Comparison of ENCODE assay signal across 22 cellular contexts in genomic region chr11:70296681-70297080, GRCh38.
"Had no signal": no experiment of that assay in that cellular context is flagged by ENCODE, and none has a peak within 500 bp of the region (broad histone marks: within the 10 kb centered on the region; RNA-seq: fewer than 3 reads in every experiment).

No MANE protein-coding gene starts in this region.

- H3K36me3 ChIP-seq: ovary, right atrium auricular region had no signal

- H3K9me3 ChIP-seq: colonic mucosa, esophagus muscularis mucosa, gastrocnemius medialis, ovary, psoas muscle, right atrium auricular region, tibial artery had no signal

- ATAC-seq: effector memory CD8-positive, alpha-beta T cell; gastrocnemius medialis; left colon; psoas muscle; stimulated activated naive CD8-positive, alpha-beta T cell treated with anti-CD3 and anti-CD28 coated beads, Interleukin-15, amount 100 ng/mL, for 72 hours had no signal

- H3K27ac ChIP-seq: colonic mucosa, dorsolateral prefrontal cortex, esophagus muscularis mucosa, gastrocnemius medialis, ovary, psoas muscle, right atrium auricular region, skin epidermis, tibial artery, VCaP had no signal

- DNase-seq: activated CD4-positive, alpha-beta memory T cell treated with anti-CD3 and anti-CD28 coated beads, Interleukin-2, amount 10 ng/mL, durations not matched to agents 7 days and 5 days; activated CD4-positive, alpha-beta T cell treated with anti-CD3 and anti-CD28 coated beads, Interleukin-2, amount 10 ng/mL, durations not matched to agents 24 days and 14 days; activated gamma-delta T cell; activated naive CD4-positive, alpha-beta T cell treated with anti-CD3 and anti-CD28 coated beads, Interleukin-2, amount 50 U/mL, for 16 hours; activated naive CD8-positive, alpha-beta T cell treated with anti-CD3 and anti-CD28 coated beads, Interleukin-2, amount 50 U/mL, for 24 hours; colonic mucosa; effector memory CD8-positive, alpha-beta T cell; gastrocnemius medialis; hypothalamus; left colon; mesendoderm; naive B cell; ovary; psoas muscle; stimulated activated CD4-positive, alpha-beta T cell treated with anti-CD3 and anti-CD28 coated beads, Interleukin-1b, Interleukin-23, amount 100 ng/mL, for 48 hours; stimulated activated naive CD8-positive, alpha-beta T cell treated with anti-CD3 and anti-CD28 coated beads, Interleukin-15, amount 100 ng/mL, for 72 hours; tibial artery had no signal

- H3K27me3 ChIP-seq: colonic mucosa, dorsolateral prefrontal cortex, esophagus muscularis mucosa, gastrocnemius medialis, ovary, right atrium auricular region, tibial artery had no signal

- H3K4me1 ChIP-seq: colonic mucosa, psoas muscle, tibial artery had no signal

- H3K4me3 ChIP-seq: colonic mucosa, dorsolateral prefrontal cortex, esophagus muscularis mucosa, gastrocnemius medialis, ovary, psoas muscle, right atrium auricular region, skin epidermis, tibial artery had no signal
